Comparison of ENCODE assay signal across 22 cellular contexts in genomic region chrX:39039890-39040289, GRCh38.
"Had no signal": no experiment of that assay in that cellular context is flagged by ENCODE, and none has a peak within 500 bp of the region (broad histone marks: within the 10 kb centered on the region; RNA-seq: fewer than 3 reads in every experiment).

No MANE protein-coding gene starts in this region.

- DNase-seq: stimulated activated CD4-positive, alpha-beta T cell treated with anti-CD3 and anti-CD28 coated beads, Interleukin-2, amount 100 ng/mL, for 48 hours; stimulated activated CD4-positive, alpha-beta T cell treated with anti-CD3 and anti-CD28 coated beads, Interleukin-4, amount 100 ng/mL, for 1 hour; stimulated activated CD4-positive, alpha-beta T cell treated with anti-CD3 and anti-CD28 coated beads, Interleukin-4, amount 100 ng/mL, for 24 hours; stimulated activated CD4-positive, alpha-beta T cell treated with anti-CD3 and anti-CD28 coated beads, Interleukin-4, amount 100 ng/mL, for 4 hours; stimulated activated CD8-positive, alpha-beta memory T cell treated with anti-CD3 and anti-CD28 coated beads, Interleukin-4, amount 100 ng/mL, for 48 hours; stimulated activated naive B cell treated with anti-CD40 and anti-IgM and Interleukin-4, amounts not matched to agents 10 μg/mL and 1 μg/mL and 100 μg/mL, for 72 hours; stimulated activated naive CD4-positive, alpha-beta T cell; stimulated activated naive CD4-positive, alpha-beta T cell treated with Interleukin-2 at 50 U/mL for 16 hours; stimulated activated naive CD8-positive, alpha-beta T cell treated with anti-CD3 and anti-CD28 coated beads, Interleukin-15, amount 100 ng/mL, for 72 hours; stimulated activated naive CD8-positive, alpha-beta T cell treated with anti-CD3 and anti-CD28 coated beads, Interleukin-15, Interleukin-2, amounts not matched to agents 100 U/mL and 50 U/mL, for 24 hours; stomach; substantia nigra; testis; thyroid gland; tibial artery; transverse colon; trophoblast cell; upper lobe of left lung; upper lobe of right lung; uterus had no signal

- ATAC-seq: stimulated activated effector memory CD8-positive, alpha-beta T cell treated with anti-CD3 and anti-CD28 coated beads, Interleukin-12 subunit alpha, Interleukin-12 subunit beta, amount 100 ng/mL, for 72 hours; stimulated activated memory B cell treated with anti-CD40 and anti-IgM and Interleukin-4, amounts not matched to agents 10 μg/mL and 1 μg/mL and 100 μg/mL, for 72 hours; stimulated activated naive B cell treated with anti-CD40 and anti-IgM and Interleukin-4, amounts not matched to agents 10 μg/mL and 1 μg/mL and 100 μg/mL, for 72 hours; stimulated activated naive CD8-positive, alpha-beta T cell treated with anti-CD3 and anti-CD28 coated beads, Interleukin-15, amount 100 ng/mL, for 72 hours; stimulated activated naive CD8-positive, alpha-beta T cell treated with anti-CD3 and anti-CD28 coated beads, Interleukin-15, Interleukin-2, amounts not matched to agents 100 U/mL and 50 U/mL, for 24 hours; upper lobe of right lung had no signal
